Comparison of ENCODE assay signal across 8 cellular contexts in the genomic region with DNA sequence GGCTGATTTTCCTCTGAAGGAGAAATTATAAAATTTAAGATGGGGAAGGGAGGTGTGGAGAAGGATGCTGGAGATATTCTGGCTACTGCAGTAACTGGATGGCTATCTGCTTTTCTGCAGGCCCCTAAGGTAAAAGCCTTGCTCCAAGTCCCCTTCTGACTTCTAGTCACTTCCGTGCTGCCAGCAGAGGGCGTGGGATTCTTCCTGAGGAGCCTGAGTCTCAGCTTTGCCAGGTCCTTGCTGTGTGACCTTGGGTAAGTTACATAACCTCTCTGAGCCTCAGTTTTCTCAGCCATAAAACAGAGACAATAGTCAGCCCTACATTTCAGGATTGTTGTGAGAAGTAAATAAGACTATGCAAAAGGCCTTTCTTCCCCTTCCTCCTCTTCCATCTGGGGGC. TPM values are rescaled to one million over a fixed set of nuclear protein-coding genes. Genes with fewer than 3 reads are reported as not detected.
A peak's percentile ranks its signal among the peaks of the same experiment; 100 is the strongest.
DNase-seq lines count a peak whose midpoint lies in the region; ATAC-seq and TF ChIP-seq lines count a peak whose summit lies in the region.

No MANE protein-coding gene starts in this region.

- TF ChIP-seq CTCF in C4-2B (conservative IDR thresholded peaks at IDR 0.05) (peak; percentile 55), VCaP (conservative IDR thresholded peaks at IDR 0.05) (peak; percentile 54)

- H3K9ac ChIP-seq in GM23248: no peak overlapping the region

- no peaks in the 10 kb centered on the region for H3K9me3 ChIP-seq in GM23248 (ENCODE audit: low read depth)

- WGBS in GM23248 (ENCODE audit: low coverage in 1 of 2, low lambda C conversion rate in 2 of 2, missing lambda C conversion rate in 2 of 2), 2 experiments: 56 to 59% methylated on average over 2 of the region's 2 CpGs

- in situ Hi-C loops in GM23248 (cut with MboI): no loop called here

- H3K79me2 ChIP-seq in GM23248 (ENCODE audit: insufficient read depth): no peaks in the 10 kb centered on the region

- no peaks in the 10 kb centered on the region for H3K36me3 ChIP-seq in GM23248 (ENCODE audit: low read depth)

- no peak overlapping the region for H2AFZ ChIP-seq in GM23248

- H3K27me3 ChIP-seq in GM23248 (replicated peaks; ENCODE audit: insufficient read depth): 0 out of 2 replicates have a peak, but pooled peaks cover 5% of the 10 kb centered on the region

- no peaks in the 10 kb centered on the region for H4K20me1 ChIP-seq in GM23248 (ENCODE audit: insufficient read depth)

- no peaks in the 10 kb centered on the region for H3K9me2 ChIP-seq in GM23248 (ENCODE audit: insufficient read depth)

- no peak overlapping the region for H3K27ac ChIP-seq in C4-2B
- no peak overlapping the region for H3K27ac ChIP-seq in GM23248
- H3K27ac ChIP-seq in VCaP: no peak overlapping the region

- no peaks in the 10 kb centered on the region for H3F3A ChIP-seq in GM23248 (ENCODE audit: insufficient read depth)

- DNase-seq in GM23248 (peak; percentile 39), iPS-NIHi7 (ENCODE audit: extremely low spot score) (peak; percentile 72), middle frontal gyrus (ENCODE audit: extremely low spot score, low spot score) (no peak)

- ATAC-seq in HG03460 (IDR thresholded peaks at IDR 0.05; ENCODE audit: unreplicated experiment) (no peak), GM19455 (IDR thresholded peaks at IDR 0.05; ENCODE audit: unreplicated experiment) (no peak)
- no peak for ATAC-seq in activated CD4-positive, CD25-positive, alpha-beta regulatory T cell treated with anti-CD3 and anti-CD28 coated beads, Interleukin-2, amount 50 U/mL, for 24 hours

- H3K4me3 ChIP-seq in GM23248: no peak overlapping the region

- no peaks in the 10 kb centered on the region for H3K4me1 ChIP-seq in GM23248 (ENCODE audit: insufficient read depth)

- H3K4me2 ChIP-seq in GM23248 (ENCODE audit: unreplicated experiment): no peak overlapping the region

RNA-seq across cellular contexts. Expression of a gene that starts 24.3 kb away (rescaled TPM):
- total RNA-seq in GM23248 (2014; rRNA removed; shearing (Covaris generic)): 0.54 and 5.6 TPM in 2 replicates
- polyA plus RNA-seq in GM23248 (2016; fragmentation: Nextera tagmentation; extraction: Ambion mirVana): 8.0 and 9.5 TPM in 2 replicates

RNA-seq across cellular contexts. Expression of a gene that starts 49.8 kb away (rescaled TPM):
- total RNA-seq in GM23248 (2014; rRNA removed; shearing (Covaris generic)): not detected in 2 replicates
- not detected in 2 replicates for polyA plus RNA-seq in GM23248 (2016; fragmentation: Nextera tagmentation; extraction: Ambion mirVana)

RNA-seq across cellular contexts. Expression of a gene that starts 56.7 kb away (rescaled TPM):
- total RNA-seq in GM23248 (2014; rRNA removed; shearing (Covaris generic)): 8.6 and 16.1 TPM in 2 replicates
- 14.3 and 15.4 TPM in 2 replicates for polyA plus RNA-seq in GM23248 (2016; fragmentation: Nextera tagmentation; extraction: Ambion mirVana)

RNA-seq across cellular contexts. Expression of a gene that starts 56.8 kb away (rescaled TPM):
- 25.6 and 51.1 TPM in 2 replicates for total RNA-seq in GM23248 (2014; rRNA removed; shearing (Covaris generic))
- polyA plus RNA-seq in GM23248 (2016; fragmentation: Nextera tagmentation; extraction: Ambion mirVana): 40.4 and 40.5 TPM in 2 replicates
